Comparison of ENCODE assay signal across 1 cellular context in genomic region chr11:47415949-47416472, GRCh38.
TF ChIP-seq lines count a peak whose summit lies in the region.

No MANE protein-coding gene starts in this region.

TF ChIP-seq in HEK293, 187 proteins besides CTCF, POLR2A, EP300 and RAD21 (continued from another document):
- TF ChIP-seq ZNF16 (tag by site-specific recombination; IDR thresholded peaks at IDR 0.05; ENCODE audit: low read depth) (no peak), ZNF791 (tag by site-specific recombination; IDR thresholded peaks at IDR 0.05) (no peak), ZNF202 (tag by site-specific recombination; IDR thresholded peaks at IDR 0.05; ENCODE audit: borderline replicate concordance) (no peak), SCRT1 (tag by site-specific recombination; IDR thresholded peaks at IDR 0.05; ENCODE audit: borderline replicate concordance) (no peak), ZNF76 (tag by site-specific recombination; IDR thresholded peaks at IDR 0.05; ENCODE audit: borderline replicate concordance, low read depth) (no peak), ZNF140 (tag by site-specific recombination; IDR thresholded peaks at IDR 0.05) (no peak), ZNF529 (tag by site-specific recombination; IDR thresholded peaks at IDR 0.05; ENCODE audit: insufficient replicate concordance) (no peak), SP2 (tag by site-specific recombination; IDR thresholded peaks at IDR 0.05) (no peak), GLI2 (tag by site-specific recombination; IDR thresholded peaks at IDR 0.05; ENCODE audit: borderline replicate concordance, low read depth) (no peak), ZSCAN30 (tag by site-specific recombination; IDR thresholded peaks at IDR 0.05) (no peak), ZNF404 (tag by site-specific recombination; IDR thresholded peaks at IDR 0.05) (no peak), SP7 (tag by site-specific recombination; IDR thresholded peaks at IDR 0.05) (peak; percentile 65), ZBTB17 (tag by site-specific recombination; IDR thresholded peaks at IDR 0.05) (peak; percentile 80), ZNF629 (tag by site-specific recombination; IDR thresholded peaks at IDR 0.05) (peak; percentile 67), IKZF3 (tag by site-specific recombination; IDR thresholded peaks at IDR 0.05) (peak; percentile 52; the same call in 1 of the 2 replicates), YY2 (tag by site-specific recombination; IDR thresholded peaks at IDR 0.05) (no peak), ZNF19 (tag by site-specific recombination; IDR thresholded peaks at IDR 0.05; ENCODE audit: low read depth) (no peak), SETDB1 (IDR thresholded peaks at IDR 0.05; ENCODE audit: insufficient read length, low read length) (no peak), ZEB2 (tag by site-specific recombination; IDR thresholded peaks at IDR 0.05) (peak; percentile 42), WT1 (tag by site-specific recombination; IDR thresholded peaks at IDR 0.05) (no peak), ZSCAN18 (tag by site-specific recombination; IDR thresholded peaks at IDR 0.05) (no peak), YY1 (tag by site-specific recombination; IDR thresholded peaks at IDR 0.05) (no peak), ZNF473 (tag by site-specific recombination; IDR thresholded peaks at IDR 0.05) (no peak), TCF7L2 (IDR thresholded peaks at IDR 0.05; ENCODE audit: borderline replicate concordance, low read depth, low read length) (no peak), ZNF626 (tag by site-specific recombination; IDR thresholded peaks at IDR 0.05) (no peak)
- TF ChIP-seq, protein P1, sequence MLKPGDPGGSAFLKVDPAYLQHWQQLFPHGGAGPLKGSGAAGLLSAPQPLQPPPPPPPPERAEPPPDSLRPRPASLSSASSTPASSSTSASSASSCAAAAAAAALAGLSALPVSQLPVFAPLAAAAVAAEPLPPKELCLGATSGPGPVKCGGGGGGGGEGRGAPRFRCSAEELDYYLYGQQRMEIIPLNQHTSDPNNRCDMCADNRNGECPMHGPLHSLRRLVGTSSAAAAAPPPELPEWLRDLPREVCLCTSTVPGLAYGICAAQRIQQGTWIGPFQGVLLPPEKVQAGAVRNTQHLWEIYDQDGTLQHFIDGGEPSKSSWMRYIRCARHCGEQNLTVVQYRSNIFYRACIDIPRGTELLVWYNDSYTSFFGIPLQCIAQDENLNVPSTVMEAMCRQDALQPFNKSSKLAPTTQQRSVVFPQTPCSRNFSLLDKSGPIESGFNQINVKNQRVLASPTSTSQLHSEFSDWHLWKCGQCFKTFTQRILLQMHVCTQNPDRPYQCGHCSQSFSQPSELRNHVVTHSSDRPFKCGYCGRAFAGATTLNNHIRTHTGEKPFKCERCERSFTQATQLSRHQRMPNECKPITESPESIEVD (tag by site-specific recombination; IDR thresholded peaks at IDR 0.05) = no peak
- TF ChIP-seq, protein P2, sequence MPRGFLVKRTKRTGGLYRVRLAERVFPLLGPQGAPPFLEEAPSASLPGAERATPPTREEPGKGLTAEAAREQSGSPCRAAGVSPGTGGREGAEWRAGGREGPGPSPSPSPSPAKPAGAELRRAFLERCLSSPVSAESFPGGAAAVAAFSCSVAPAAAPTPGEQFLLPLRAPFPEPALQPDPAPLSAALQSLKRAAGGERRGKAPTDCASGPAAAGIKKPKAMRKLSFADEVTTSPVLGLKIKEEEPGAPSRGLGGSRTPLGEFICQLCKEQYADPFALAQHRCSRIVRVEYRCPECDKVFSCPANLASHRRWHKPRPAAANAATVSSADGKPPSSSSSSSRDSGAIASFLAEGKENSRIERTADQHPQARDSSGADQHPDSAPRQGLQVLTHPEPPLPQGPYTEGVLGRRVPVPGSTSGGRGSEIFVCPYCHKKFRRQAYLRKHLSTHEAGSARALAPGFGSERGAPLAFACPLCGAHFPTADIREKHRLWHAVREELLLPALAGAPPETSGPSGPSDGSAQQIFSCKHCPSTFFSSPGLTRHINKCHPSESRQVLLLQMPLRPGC (tag by site-specific recombination; IDR thresholded peaks at IDR 0.05) = peak; percentile 52; the same call in 1 of the 2 replicates
- TF ChIP-seq, protein P3, sequence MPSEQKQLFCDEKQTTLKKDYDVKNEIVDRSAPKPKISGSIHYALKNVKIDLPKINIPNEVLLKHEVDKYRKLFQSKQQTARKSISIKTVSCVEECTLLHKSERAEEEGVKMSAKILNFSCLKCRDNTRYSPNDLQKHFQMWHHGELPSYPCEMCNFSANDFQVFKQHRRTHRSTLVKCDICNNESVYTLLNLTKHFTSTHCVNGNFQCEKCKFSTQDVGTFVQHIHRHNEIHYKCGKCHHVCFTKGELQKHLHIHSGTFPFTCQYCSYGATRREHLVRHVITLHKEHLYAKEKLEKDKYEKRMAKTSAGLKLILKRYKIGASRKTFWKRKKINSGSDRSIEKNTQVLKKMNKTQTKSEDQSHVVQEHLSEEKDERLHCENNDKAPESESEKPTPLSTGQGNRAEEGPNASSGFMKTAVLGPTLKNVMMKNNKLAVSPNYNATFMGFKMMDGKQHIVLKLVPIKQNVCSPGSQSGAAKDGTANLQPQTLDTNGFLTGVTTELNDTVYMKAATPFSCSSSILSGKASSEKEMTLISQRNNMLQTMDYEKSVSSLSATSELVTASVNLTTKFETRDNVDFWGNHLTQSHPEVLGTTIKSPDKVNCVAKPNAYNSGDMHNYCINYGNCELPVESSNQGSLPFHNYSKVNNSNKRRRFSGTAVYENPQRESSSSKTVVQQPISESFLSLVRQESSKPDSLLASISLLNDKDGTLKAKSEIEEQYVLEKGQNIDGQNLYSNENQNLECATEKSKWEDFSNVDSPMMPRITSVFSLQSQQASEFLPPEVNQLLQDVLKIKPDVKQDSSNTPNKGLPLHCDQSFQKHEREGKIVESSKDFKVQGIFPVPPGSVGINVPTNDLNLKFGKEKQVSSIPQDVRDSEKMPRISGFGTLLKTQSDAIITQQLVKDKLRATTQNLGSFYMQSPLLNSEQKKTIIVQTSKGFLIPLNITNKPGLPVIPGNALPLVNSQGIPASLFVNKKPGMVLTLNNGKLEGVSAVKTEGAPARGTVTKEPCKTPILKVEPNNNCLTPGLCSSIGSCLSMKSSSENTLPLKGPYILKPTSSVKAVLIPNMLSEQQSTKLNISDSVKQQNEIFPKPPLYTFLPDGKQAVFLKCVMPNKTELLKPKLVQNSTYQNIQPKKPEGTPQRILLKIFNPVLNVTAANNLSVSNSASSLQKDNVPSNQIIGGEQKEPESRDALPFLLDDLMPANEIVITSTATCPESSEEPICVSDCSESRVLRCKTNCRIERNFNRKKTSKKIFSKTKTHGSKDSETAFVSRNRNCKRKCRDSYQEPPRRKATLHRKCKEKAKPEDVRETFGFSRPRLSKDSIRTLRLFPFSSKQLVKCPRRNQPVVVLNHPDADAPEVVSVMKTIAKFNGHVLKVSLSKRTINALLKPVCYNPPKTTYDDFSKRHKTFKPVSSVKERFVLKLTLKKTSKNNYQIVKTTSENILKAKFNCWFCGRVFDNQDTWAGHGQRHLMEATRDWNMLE (tag by site-specific recombination; conservative IDR thresholded peaks at IDR 0.05; ENCODE audit: low read depth) = no peak
- TF ChIP-seq, protein P4, sequence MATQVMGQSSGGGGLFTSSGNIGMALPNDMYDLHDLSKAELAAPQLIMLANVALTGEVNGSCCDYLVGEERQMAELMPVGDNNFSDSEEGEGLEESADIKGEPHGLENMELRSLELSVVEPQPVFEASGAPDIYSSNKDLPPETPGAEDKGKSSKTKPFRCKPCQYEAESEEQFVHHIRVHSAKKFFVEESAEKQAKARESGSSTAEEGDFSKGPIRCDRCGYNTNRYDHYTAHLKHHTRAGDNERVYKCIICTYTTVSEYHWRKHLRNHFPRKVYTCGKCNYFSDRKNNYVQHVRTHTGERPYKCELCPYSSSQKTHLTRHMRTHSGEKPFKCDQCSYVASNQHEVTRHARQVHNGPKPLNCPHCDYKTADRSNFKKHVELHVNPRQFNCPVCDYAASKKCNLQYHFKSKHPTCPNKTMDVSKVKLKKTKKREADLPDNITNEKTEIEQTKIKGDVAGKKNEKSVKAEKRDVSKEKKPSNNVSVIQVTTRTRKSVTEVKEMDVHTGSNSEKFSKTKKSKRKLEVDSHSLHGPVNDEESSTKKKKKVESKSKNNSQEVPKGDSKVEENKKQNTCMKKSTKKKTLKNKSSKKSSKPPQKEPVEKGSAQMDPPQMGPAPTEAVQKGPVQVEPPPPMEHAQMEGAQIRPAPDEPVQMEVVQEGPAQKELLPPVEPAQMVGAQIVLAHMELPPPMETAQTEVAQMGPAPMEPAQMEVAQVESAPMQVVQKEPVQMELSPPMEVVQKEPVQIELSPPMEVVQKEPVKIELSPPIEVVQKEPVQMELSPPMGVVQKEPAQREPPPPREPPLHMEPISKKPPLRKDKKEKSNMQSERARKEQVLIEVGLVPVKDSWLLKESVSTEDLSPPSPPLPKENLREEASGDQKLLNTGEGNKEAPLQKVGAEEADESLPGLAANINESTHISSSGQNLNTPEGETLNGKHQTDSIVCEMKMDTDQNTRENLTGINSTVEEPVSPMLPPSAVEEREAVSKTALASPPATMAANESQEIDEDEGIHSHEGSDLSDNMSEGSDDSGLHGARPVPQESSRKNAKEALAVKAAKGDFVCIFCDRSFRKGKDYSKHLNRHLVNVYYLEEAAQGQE (tag by site-specific recombination; IDR thresholded peaks at IDR 0.05) = no peak
